8 cellular contexts compared by ENCODE assay signal in genomic region chr17:47693667-47694017, GRCh38. TPM values are rescaled to one million over a fixed set of nuclear protein-coding genes. Genes with fewer than 3 reads are reported as not detected.
A peak's percentile ranks its signal among the peaks of the same experiment; 100 is the strongest.
DNase-seq lines count a peak whose midpoint lies in the region; ATAC-seq and TF ChIP-seq lines count a peak whose summit lies in the region.

No MANE protein-coding gene starts in this region.

- no CpG with 5 or more reads among the region's 37 CpGs for whole genome bisulfite sequencing in iPS DF 6.9 (ENCODE audit: insufficient coverage, insufficient read length)

- peaks cover 35% of the 10 kb centered on the region for H3K4me1 Mint-ChIP-seq in activated CD4-positive, alpha-beta T cell treated with anti-CD3 and anti-CD28 coated beads, Interleukin-2, amount 10 ng/mL, durations not matched to agents 24 days and 14 days
- peaks cover 35% of the 10 kb centered on the region for H3K4me1 Mint-ChIP-seq in activated B cell treated with CpG ODN at 0.5 μM for 24 hours
- H3K4me1 Mint-ChIP-seq in stimulated activated effector memory CD8-positive, alpha-beta T cell treated with anti-CD3 and anti-CD28 coated beads, Interleukin-12 subunit alpha, Interleukin-12 subunit beta, amount 100 ng/mL, for 72 hours, result peaks cover 67% of the 10 kb centered on the region

- peaks cover 5% of the 10 kb centered on the region for H3K36me3 Mint-ChIP-seq in activated CD4-positive, alpha-beta T cell treated with anti-CD3 and anti-CD28 coated beads, Interleukin-2, amount 10 ng/mL, durations not matched to agents 24 days and 14 days (ENCODE audit: low read depth)
- H3K36me3 Mint-ChIP-seq in activated B cell treated with CpG ODN at 0.5 μM for 24 hours (ENCODE audit: low read depth), result no peaks in the 10 kb centered on the region
- H3K36me3 Mint-ChIP-seq in stimulated activated effector memory CD8-positive, alpha-beta T cell treated with anti-CD3 and anti-CD28 coated beads, Interleukin-12 subunit alpha, Interleukin-12 subunit beta, amount 100 ng/mL, for 72 hours, result peaks cover 18% of the 10 kb centered on the region

- H3K27me3 Mint-ChIP-seq in activated CD4-positive, alpha-beta T cell treated with anti-CD3 and anti-CD28 coated beads, Interleukin-2, amount 10 ng/mL, durations not matched to agents 24 days and 14 days, result peaks cover 3% of the 10 kb centered on the region
- H3K27me3 Mint-ChIP-seq in activated B cell treated with CpG ODN at 0.5 μM for 24 hours, result no peaks in the 10 kb centered on the region

- no peak overlapping the region for H3K27ac ChIP-seq in iPS DF 6.9 (ENCODE audit: low read length)

- H3K4me1 ChIP-seq in iPS DF 6.9 (ENCODE audit: control insufficient read depth, insufficient read depth, low read length), result peaks cover 11% of the 10 kb centered on the region; the same call in 1 of the 2 replicates

- peak; percentile 78 for DNase-seq in activated CD4-positive, alpha-beta T cell treated with anti-CD3 and anti-CD28 coated beads, Interleukin-2, amount 10 ng/mL, durations not matched to agents 24 days and 14 days
- DNase-seq in activated CD4-positive, alpha-beta T cell treated with anti-CD3 and anti-CD28 coated beads, Interleukin-2, amount 50 U/mL, for 48 hours, result no peak
- no peak for DNase-seq in activated B cell treated with CpG ODN at 0.5 μM for 24 hours
- no peak for DNase-seq in iPS DF 6.9 (ENCODE audit: low read depth, low spot score)
- DNase-seq in stimulated activated effector memory CD8-positive, alpha-beta T cell treated with anti-CD3 and anti-CD28 coated beads, Interleukin-12 subunit alpha, Interleukin-12 subunit beta, amount 100 ng/mL, for 72 hours (ENCODE audit: low spot score in 2 of 2), result peak in 1 of 2 donors; percentile 63
- DNase-seq in germinal center (ENCODE audit: low spot score), result no peak
- no peak for DNase-seq in SIG-M5 treated with dmso at 0.1 percent for 504 hours (lab: John Stamatoyannopoulos, UW; ENCODE audit: unreplicated experiment)

- POLR2A ChIA-PET in activated B cell treated with CpG ODN at 0.5 μM for 24 hours (lab: Charles Lee), result interaction anchor here (0.7 to 2.3 kb wide), 7 partner anchors 10 to 958 kb away, joined by 3 to 13 read pairs (median 7); partner anchors contain the start of gene TBX21

- no peaks in the 10 kb centered on the region for H3K9me3 ChIP-seq in iPS DF 6.9 (ENCODE audit: control insufficient read depth, insufficient read depth, low read length)

- intact Hi-C loops in activated CD4-positive, alpha-beta T cell treated with anti-CD3 and anti-CD28 coated beads, Interleukin-2, amount 10 ng/mL, durations not matched to agents 24 days and 14 days (cut with micrococcal nuclease), result loop anchor here (1.0 to 2.0 kb wide), 2 partner anchors 28 to 43 kb away; no protein-coding TSS in a partner anchor
- intact Hi-C loops in activated B cell treated with CpG ODN at 0.5 μM for 24 hours (cut with micrococcal nuclease), result loop anchor here (1.0 kb wide), 2 partner anchors 29 to 40 kb away; partner anchors contain the start of gene TBX21

- H3K27ac Mint-ChIP-seq in activated CD4-positive, alpha-beta T cell treated with anti-CD3 and anti-CD28 coated beads, Interleukin-2, amount 10 ng/mL, durations not matched to agents 24 days and 14 days, result peak overlapping the region; percentile 88
- peak overlapping the region; percentile 67 for H3K27ac Mint-ChIP-seq in activated B cell treated with CpG ODN at 0.5 μM for 24 hours
- H3K27ac Mint-ChIP-seq in stimulated activated effector memory CD8-positive, alpha-beta T cell treated with anti-CD3 and anti-CD28 coated beads, Interleukin-12 subunit alpha, Interleukin-12 subunit beta, amount 100 ng/mL, for 72 hours, result peak overlapping the region; percentile 98

- H3K4me3 Mint-ChIP-seq in activated CD4-positive, alpha-beta T cell treated with anti-CD3 and anti-CD28 coated beads, Interleukin-2, amount 10 ng/mL, durations not matched to agents 24 days and 14 days, result peak overlapping the region; percentile 93
- H3K4me3 Mint-ChIP-seq in activated B cell treated with CpG ODN at 0.5 μM for 24 hours, result peak overlapping the region; percentile 85
- H3K4me3 Mint-ChIP-seq in stimulated activated effector memory CD8-positive, alpha-beta T cell treated with anti-CD3 and anti-CD28 coated beads, Interleukin-12 subunit alpha, Interleukin-12 subunit beta, amount 100 ng/mL, for 72 hours, result peak overlapping the region; percentile 98

- peak; percentile 5 for ATAC-seq in activated B cell treated with CpG ODN at 0.5 μM for 24 hours (ENCODE audit: low read depth)
- ATAC-seq in stimulated activated effector memory CD8-positive, alpha-beta T cell treated with anti-CD3 and anti-CD28 coated beads, Interleukin-12 subunit alpha, Interleukin-12 subunit beta, amount 100 ng/mL, for 72 hours, result no peak
- ATAC-seq in HG03139 (IDR thresholded peaks at IDR 0.05; ENCODE audit: unreplicated experiment), result no peak

- no peaks in the 10 kb centered on the region for H3K36me3 ChIP-seq in iPS DF 6.9 (ENCODE audit: control insufficient read depth, insufficient read depth, low read length)

- H3K27me3 ChIP-seq in iPS DF 6.9 (ENCODE audit: control insufficient read depth, insufficient read depth, low read length), result no peaks in the 10 kb centered on the region

- TF ChIP-seq CTCF in activated B cell treated with CpG ODN at 0.5 μM for 24 hours (IDR thresholded peaks at IDR 0.05), result no peak

- no peaks in the 10 kb centered on the region for H3K9me3 Mint-ChIP-seq in activated CD4-positive, alpha-beta T cell treated with anti-CD3 and anti-CD28 coated beads, Interleukin-2, amount 10 ng/mL, durations not matched to agents 24 days and 14 days
- no peaks in the 10 kb centered on the region for H3K9me3 Mint-ChIP-seq in activated B cell treated with CpG ODN at 0.5 μM for 24 hours
- no peaks in the 10 kb centered on the region for H3K9me3 Mint-ChIP-seq in stimulated activated effector memory CD8-positive, alpha-beta T cell treated with anti-CD3 and anti-CD28 coated beads, Interleukin-12 subunit alpha, Interleukin-12 subunit beta, amount 100 ng/mL, for 72 hours

- H3K4me3 ChIP-seq in iPS DF 6.9 (ENCODE audit: low read length), result peak overlapping the region; percentile 37; the same call in 1 of the 2 replicates

- CTCF ChIA-PET in activated B cell treated with CpG ODN at 0.5 μM for 24 hours (lab: Charles Lee), result interaction anchor here (1.0 to 2.1 kb wide), 2 partner anchors 20 to 39 kb away, joined by 3 to 5 read pairs; partner anchors contain the start of gene TBX21

RNA-seq across cellular contexts. Expression of gene TBKBP1, which starts 0.3 kb away (rescaled TPM):
- total RNA-seq in activated CD4-positive, alpha-beta T cell treated with anti-CD3 and anti-CD28 coated beads, Interleukin-2, amount 10 ng/mL, durations not matched to agents 24 days and 14 days, result 9.3 and 10.9 TPM in 2 replicates
- 3.6 and 4.1 TPM in 2 replicates for total RNA-seq in activated B cell treated with CpG ODN at 0.5 μM for 24 hours

RNA-seq across cellular contexts. Expression of gene TBX21, which starts 39.4 kb away (rescaled TPM):
- total RNA-seq in activated CD4-positive, alpha-beta T cell treated with anti-CD3 and anti-CD28 coated beads, Interleukin-2, amount 10 ng/mL, durations not matched to agents 24 days and 14 days, result 63.0 and 66.4 TPM in 2 replicates
- total RNA-seq in activated B cell treated with CpG ODN at 0.5 μM for 24 hours, result 3.6 and 3.8 TPM in 2 replicates

RNA-seq across cellular contexts. Expression of gene KPNB1, which starts 43.9 kb away (rescaled TPM):
- total RNA-seq in activated CD4-positive, alpha-beta T cell treated with anti-CD3 and anti-CD28 coated beads, Interleukin-2, amount 10 ng/mL, durations not matched to agents 24 days and 14 days, result 727 and 736 TPM in 2 replicates
- 361 and 365 TPM in 2 replicates for total RNA-seq in activated B cell treated with CpG ODN at 0.5 μM for 24 hours

Comparison
In these comparisons a context has a peak if more than half of its experiments do, and no peak if none do; other contexts are left out.
1. RNA of gene TBX21, which starts 39.4 kb away (total RNA-seq): 63.0 to 66.4 TPM in activated CD4-positive, alpha-beta T cell treated with anti-CD3 and anti-CD28 coated beads, Interleukin-2, amount 10 ng/mL, durations not matched to agents 24 days and 14 days; 3.6 to 3.8 TPM in activated B cell treated with CpG ODN at 0.5 μM for 24 hours; every median in the first group is over 10 times any median in the second.
2. Peak in every context shown above with its lines, with median percentiles within 50 percentile points of each other: H3K27ac Mint-ChIP-seq and H3K4me3 Mint-ChIP-seq.